In the genomic region with DNA sequence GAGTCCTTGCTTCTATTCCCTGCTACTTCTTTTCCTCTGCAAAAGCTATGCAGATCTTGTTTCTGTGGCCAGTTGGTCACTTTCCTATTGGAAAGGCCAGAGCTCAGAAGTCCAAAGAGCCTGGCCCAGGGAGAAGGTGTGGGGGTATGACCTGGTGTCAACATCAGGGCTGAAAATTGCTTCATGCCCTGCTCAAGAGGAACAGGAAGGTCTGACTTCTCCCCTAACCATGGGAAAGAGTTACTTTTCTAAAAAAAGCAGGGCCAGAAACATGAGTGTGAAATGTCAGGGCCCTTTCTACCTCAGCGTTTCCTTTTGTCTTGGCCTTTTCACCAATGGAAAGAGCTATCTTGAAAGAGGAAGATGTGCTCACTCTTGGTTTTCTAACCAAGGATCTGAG, we compare ENCODE assay signal across 21 cellular contexts.
DNase-seq lines count a peak whose midpoint lies in the region; ATAC-seq and TF ChIP-seq lines count a peak whose summit lies in the region.
"Had no signal": no experiment of that assay in that cellular context is flagged by ENCODE, and none has a peak within 500 bp of the region (broad histone marks: within the 10 kb centered on the region; RNA-seq: fewer than 3 reads in every experiment).

No MANE protein-coding gene starts in this region.

- H3K27ac ChIP-seq in heart right ventricle = peak overlapping the region in 1 of 10 donors; percentile 73
- H3K27ac ChIP-seq in esophagus muscularis mucosa (replicated peaks in 1 of 4) = no peak overlapping the region
- H3K27ac ChIP-seq: BLaER1, brain microvascular endothelial cell, SK-N-MC, VCaP had no signal

- H3K36me3 ChIP-seq in heart right ventricle (no peaks in the 10 kb centered on the region), mucosa of descending colon (ENCODE audit: low read depth) (no peaks in the 10 kb centered on the region), esophagus muscularis mucosa (no peaks in the 10 kb centered on the region)
- H3K36me3 ChIP-seq: BLaER1, brain microvascular endothelial cell had no signal

- peaks cover 0 to 23% (median 0%) of the 10 kb centered on the region in 9 donors for H3K4me1 ChIP-seq in heart right ventricle
- no peaks in the 10 kb centered on the region for H3K4me1 ChIP-seq in mucosa of descending colon (ENCODE audit: low read depth)
- H3K4me1 ChIP-seq in esophagus muscularis mucosa = no peaks in the 10 kb centered on the region
- H3K4me1 ChIP-seq: BLaER1 had no signal

- ATAC-seq in heart right ventricle (peak in 6 of 8 donors; percentile 30 to 64 (median 52)), mucosa of descending colon (peak; percentile 34), HG03521 (IDR thresholded peaks at IDR 0.05; ENCODE audit: unreplicated experiment) (no peak)
- ATAC-seq: stimulated activated naive B cell treated with anti-CD40 and anti-IgM and Interleukin-4, amounts not matched to agents 10 μg/mL and 1 μg/mL and 100 μg/mL, for 72 hours had no signal

- TF ChIP-seq POLR2A in esophagus muscularis mucosa (IDR thresholded peaks at IDR 0.05; ENCODE audit: low read depth) = no peak

- 78 to 86% methylated on average over 1 of the region's 1 CpG for WGBS in heart right ventricle, 2 donors
- WGBS in esophagus muscularis mucosa = 85% methylated on average over 1 of the region's 1 CpG

- H3K27me3 ChIP-seq in heart right ventricle (no peaks in the 10 kb centered on the region), esophagus muscularis mucosa (no peaks in the 10 kb centered on the region)
- H3K27me3 ChIP-seq: BLaER1, brain microvascular endothelial cell had no signal

- intact Hi-C loops in heart right ventricle (cut with DNase I) = no loop called here
- intact Hi-C loops in mucosa of descending colon (cut with DNase I, micrococcal nuclease) = no loop called here
- intact Hi-C loops in esophagus muscularis mucosa (cut with DNase I) = no loop called here

- H3K9me3 ChIP-seq in heart right ventricle (peaks cover 0 to 11% (median 0%) of the 10 kb centered on the region in 11 donors), mucosa of descending colon (no peaks in the 10 kb centered on the region), esophagus muscularis mucosa (no peaks in the 10 kb centered on the region)
- H3K9me3 ChIP-seq: BLaER1 had no signal

- DNase-seq in CD1c-positive myeloid dendritic cell (ENCODE audit: extremely low spot score) (peak; percentile 82), NOMO-1 treated with dmso at 0.1 percent for 144 hours (lab: John Stamatoyannopoulos, UW; ENCODE audit: unreplicated experiment) (peak; percentile 76), heart right ventricle (no peak), mucosa of descending colon (no peak), esophagus muscularis mucosa (ENCODE audit: extremely low spot score) (no peak), cerebellar nuclear complex (lab: John Stamatoyannopoulos, UW) (no peak), germinal center (ENCODE audit: low spot score) (no peak)
- DNase-seq: activated CD4-positive, alpha-beta T cell treated with anti-CD3 and anti-CD28 coated beads, Interleukin-2, amount 10 ng/mL, durations not matched to agents 7 days and 5 days; activated naive CD4-positive, alpha-beta T cell; activated T-cell treated with anti-CD3 and anti-CD28 coated beads, Interleukin-2, amount 50 U/mL, for 48 hours; brain microvascular endothelial cell; mesenchymal stem cell; NCI-H1436 treated with DMSO at 0.1 percent for 48 hours; occipital lobe; stimulated activated CD4-positive, alpha-beta T cell treated with anti-CD3 and anti-CD28 coated beads, Interleukin-4, amount 100 ng/mL, for 24 hours; stimulated activated naive B cell treated with anti-CD40 and anti-IgM and Interleukin-4, amounts not matched to agents 10 μg/mL and 1 μg/mL and 100 μg/mL, for 72 hours; T-helper 2 cell had no signal

- TF ChIP-seq CTCF in heart right ventricle (IDR thresholded peaks at IDR 0.05) (no peak), mucosa of descending colon (IDR thresholded peaks at IDR 0.05) (no peak), esophagus muscularis mucosa (IDR thresholded peaks at IDR 0.05) (no peak)

- H3K4me3 ChIP-seq in heart right ventricle (no peak overlapping the region), mucosa of descending colon (no peak overlapping the region), esophagus muscularis mucosa (no peak overlapping the region)
- H3K4me3 ChIP-seq: BLaER1, SK-N-MC had no signal

- no peak for TF ChIP-seq EP300 in esophagus muscularis mucosa (IDR thresholded peaks at IDR 0.05)

Comparison
In these comparisons a context has a peak if more than half of its experiments do, and no peak if none do; other contexts are left out.
1. DNase-seq: peak in CD1c-positive myeloid dendritic cell (single experiment) and NOMO-1 treated with dmso at 0.1 percent for 144 hours (single experiment); none in heart right ventricle (0 of 2), mucosa of descending colon (0 of 3), esophagus muscularis mucosa (single experiment), cerebellar nuclear complex (0 of 2) and germinal center (single experiment).